ENCODE assay signal across 8 cellular contexts in the genomic region with DNA sequence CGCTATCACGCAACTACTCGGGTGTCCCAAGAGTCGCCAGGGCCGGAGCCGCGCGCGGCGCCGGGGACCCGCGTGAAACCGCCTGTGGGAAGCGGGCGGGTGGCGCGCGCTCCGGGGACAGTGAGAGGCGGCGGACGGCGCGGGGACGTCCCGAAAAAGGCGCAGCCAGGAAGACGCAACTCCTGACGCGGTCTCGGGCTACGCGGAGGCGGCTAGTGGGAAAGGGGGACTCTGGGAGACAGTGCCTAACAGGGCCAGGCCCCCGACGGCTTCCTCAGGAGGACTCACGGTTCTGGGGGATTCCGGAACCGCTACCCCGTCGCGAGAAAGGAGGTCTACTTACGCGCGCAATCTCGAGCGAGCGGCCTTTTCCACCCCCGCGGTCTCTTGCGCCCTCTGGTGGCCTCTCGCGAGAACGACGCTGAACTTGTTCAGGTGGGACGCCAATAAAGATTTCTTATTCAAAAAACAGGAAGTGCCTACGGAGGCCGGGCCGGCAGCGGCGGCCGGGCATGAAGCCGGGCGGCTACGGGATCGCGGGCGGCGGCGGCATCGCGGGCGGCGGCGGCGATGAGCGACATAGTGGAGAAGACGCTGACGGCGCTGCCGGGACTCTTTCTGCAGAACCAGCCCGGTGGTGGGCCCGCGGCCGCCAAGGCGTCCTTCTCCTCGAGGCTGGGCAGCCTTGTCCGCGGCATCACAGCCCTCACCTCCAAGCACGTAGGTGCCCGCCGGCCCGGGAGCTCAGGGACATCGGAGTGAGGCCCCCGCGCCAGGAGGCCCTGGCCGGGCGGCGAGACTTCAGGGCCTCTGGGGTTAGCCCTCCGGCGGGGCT. TPM values are rescaled to one million over a fixed set of nuclear protein-coding genes. Genes with fewer than 3 reads are reported as not detected.
A peak's percentile ranks its signal among the peaks of the same experiment; 100 is the strongest.
DNase-seq lines count a peak whose midpoint lies in the region; ATAC-seq and TF ChIP-seq lines count a peak whose summit lies in the region.

A gene (plus strand): TSS at position 475 of the 835 bp plus-strand sequence. CDS start 96 bp downstream, at position 571.

- H3K4me2 ChIP-seq in OCI-LY7 (ENCODE audit: low read length): peak within 1 kb of the TSS; percentile 86

- CTCF ChIA-PET in OCI-LY7 (lab: Charles Lee; ENCODE audit: unreplicated experiment): no interaction called here

- no peaks in the 10 kb centered on the region for H3K27me3 Mint-ChIP-seq in IgD-negative memory B cell

- peak within 1 kb of the TSS; percentile 51 for H3K27ac ChIP-seq in OCI-LY7 (ENCODE audit: low read depth, low read length, poor library complexity, severe bottlenecking)

- no peaks in the 10 kb centered on the region for H3K9me3 Mint-ChIP-seq in IgD-negative memory B cell

- H3K4me1 Mint-ChIP-seq in IgD-negative memory B cell: peaks cover 17 to 36% (median 29%) of the 10 kb centered on the region in 3 donors

- DNase-seq in DMS53 (lab: John Stamatoyannopoulos, UW): peak; percentile 91
- peak; percentile 93 for DNase-seq in OCI-LY7 (ENCODE audit: low spot score)
- peak; percentile 95 for DNase-seq in activated T-cell treated with anti-CD3 and anti-CD28 coated beads for 1 hour (ENCODE audit: low read depth)
- DNase-seq in epidermal melanocyte (ENCODE audit: insufficient read length, low spot score): peak; percentile 49
- DNase-seq in stimulated activated CD8-positive, alpha-beta memory T cell treated with anti-CD3 and anti-CD28 coated beads, Interleukin-2, amount 100 ng/mL, for 48 hours (ENCODE audit: low read depth in 2 of 2): peak; percentile 87

- peak; percentile 44 for ATAC-seq in GM21529 (IDR thresholded peaks at IDR 0.05; ENCODE audit: unreplicated experiment)

- H4K20me1 ChIP-seq in OCI-LY7 (ENCODE audit: insufficient read depth, low read length): no peaks in the 10 kb centered on the region

- peaks cover 22% of the 10 kb centered on the region for H3K79me2 ChIP-seq in OCI-LY7 (ENCODE audit: insufficient read depth, low read depth, low read length)

- H3K27me3 ChIP-seq in mononuclear cell (ENCODE audit: insufficient read depth, low read length): no peaks in the 10 kb centered on the region

- POLR2A ChIA-PET in OCI-LY7 (lab: Charles Lee): interaction anchor here (0.5 to 1.0 kb wide), 4 partner anchors 39 to 1464 kb away, joined by 3 read pairs; a partner anchor contains a TSS

- peak; percentile 83 for TF ChIP-seq CTCF in OCI-LY7 (conservative IDR thresholded peaks at IDR 0.05; ENCODE audit: low read length)

- H2AFZ ChIP-seq in OCI-LY7 (ENCODE audit: low read length): peak within 1 kb of the TSS; percentile 87

- no TSS peak for BruUV-seq in OCI-LY7 (replicated peaks; lab: Mats Ljungman, UMichigan)

- H3K36me3 ChIP-seq in OCI-LY7 (ENCODE audit: insufficient read depth, low read length): peaks cover 24% of the 10 kb centered on the region

- no peaks in the 10 kb centered on the region for H3K9me3 ChIP-seq in OCI-LY7 (ENCODE audit: low read length)
- H3K9me3 ChIP-seq in mononuclear cell (ENCODE audit: low read depth, low read length): no peaks in the 10 kb centered on the region

- H3K4me1 ChIP-seq in OCI-LY7 (ENCODE audit: insufficient read depth, low read length, poor library complexity, severe bottlenecking) (peaks cover 15% of the 10 kb centered on the region), mononuclear cell (ENCODE audit: insufficient read depth, low read length) (peaks cover 45% of the 10 kb centered on the region)

- H3K9me2 ChIP-seq in OCI-LY7 (ENCODE audit: insufficient read depth, low read length): no peaks in the 10 kb centered on the region

- intact Hi-C loops in OCI-LY7 (cut with micrococcal nuclease; ENCODE audit: unreplicated experiment): loop anchor here (2.0 to 10.0 kb wide), 2 partner anchors 464 to 554 kb away; a partner anchor contains a TSS

- H3K27ac Mint-ChIP-seq in IgD-negative memory B cell: peak within 1 kb of the TSS; percentile 99

- peaks cover 3% of the 10 kb centered on the region for H3K36me3 Mint-ChIP-seq in IgD-negative memory B cell

- H3K4me3 ChIP-seq in OCI-LY7 (ENCODE audit: low read depth, low read length, poor library complexity, severe bottlenecking) (peak within 1 kb of the TSS; percentile 94), mononuclear cell (ENCODE audit: low read length) (peak within 1 kb of the TSS; percentile 97)

- peak within 1 kb of the TSS; percentile 97 to 99 (median 98) for H3K4me3 Mint-ChIP-seq in IgD-negative memory B cell

RNA-seq across cellular contexts. Expression of the gene that starts here (rescaled TPM):
- 2.5 TPM for polyA plus RNA-seq in IgD-negative memory B cell
- total RNA-seq in OCI-LY7 (2014; rRNA removed; shearing (Covaris generic)): 5.4 and 7.6 TPM in 2 replicates
- total RNA-seq in OCI-LY7 (2022) (14.8 and 16.4 TPM in 2 replicates), mononuclear cell (11.2 TPM)

Comparison
In these comparisons a context has a peak if more than half of its experiments do, and no peak if none do; other contexts are left out.
1. Peak in every context shown above with its lines: DNase-seq, ATAC-seq, H3K4me3 ChIP-seq and H3K27ac ChIP-seq.